ENCODE assay signal across 9 cellular contexts in the genomic region with DNA sequence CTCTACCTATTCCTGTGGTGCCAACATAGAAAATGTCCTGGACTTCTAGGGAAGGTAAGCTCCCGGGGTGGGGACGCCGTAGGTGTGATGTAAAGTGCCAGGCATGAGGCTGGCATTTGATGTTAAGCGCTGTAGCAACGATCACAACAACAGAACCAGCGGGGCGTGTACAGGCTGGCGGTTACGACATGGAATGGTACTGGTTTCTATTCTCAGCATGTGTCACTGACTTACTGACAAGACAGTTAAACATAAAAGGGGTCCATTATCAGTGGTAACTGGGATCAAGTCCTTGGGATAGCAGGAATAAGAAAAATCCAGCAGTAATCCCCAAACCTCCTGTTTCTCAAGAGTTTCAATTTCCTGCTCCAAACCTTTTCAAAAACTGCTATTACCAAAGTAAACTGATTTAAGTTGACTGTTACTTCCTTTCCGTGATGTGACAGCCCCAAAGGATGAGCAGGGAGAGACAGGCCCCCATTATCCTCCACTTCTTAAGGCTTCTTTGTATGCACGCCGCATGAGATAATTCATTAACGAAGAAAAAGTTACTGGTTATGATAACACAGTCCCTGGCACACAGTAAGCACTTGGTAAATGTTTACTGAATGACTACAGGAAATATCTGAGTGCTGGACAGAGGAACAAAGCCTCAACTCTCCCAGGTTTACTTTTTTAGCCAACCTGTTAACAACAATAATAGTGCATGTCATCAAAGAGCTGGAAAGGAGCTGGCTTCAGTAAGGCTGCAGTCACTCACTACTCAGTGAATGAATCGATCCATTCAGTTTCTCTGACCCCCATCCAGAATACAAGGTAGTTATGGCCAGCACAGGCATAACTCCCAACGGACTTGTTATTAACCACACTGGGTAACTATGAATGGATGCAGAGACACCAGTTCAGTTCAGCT. TPM values are rescaled to one million over a fixed set of nuclear protein-coding genes. Genes with fewer than 3 reads are reported as not detected.
DNase-seq lines count a peak whose midpoint lies in the region; ATAC-seq and TF ChIP-seq lines count a peak whose summit lies in the region.
"Had no signal": no experiment of that assay in that cellular context is flagged by ENCODE, and none has a peak within 500 bp of the region (broad histone marks: within the 10 kb centered on the region; RNA-seq: fewer than 3 reads in every experiment).

No MANE protein-coding gene starts in this region.

- ATAC-seq in effector memory CD8-positive, alpha-beta T cell (replicated peaks): peak; percentile 54
- peak; percentile 32 for ATAC-seq in upper lobe of left lung (ENCODE audit: low FRiP score in 2 of 2)
- ATAC-seq in GM21447 (IDR thresholded peaks at IDR 0.05; ENCODE audit: unreplicated experiment): no peak

- H3K4me3 ChIP-seq in lower leg skin (ENCODE audit: low read depth, poor library complexity, severe bottlenecking) (no peak overlapping the region), upper lobe of left lung (no peak overlapping the region), brain microvascular endothelial cell (ENCODE audit: low read depth, low read length) (no peak overlapping the region)

- H3K27me3 ChIP-seq in upper lobe of left lung (no peaks in the 10 kb centered on the region), brain microvascular endothelial cell (replicated peaks) (no peaks in the 10 kb centered on the region)

- peak overlapping the region; percentile 82 to 88 for H3K27ac Mint-ChIP-seq in effector memory CD8-positive, alpha-beta T cell

- DNase-seq in activated CD4-positive, alpha-beta T cell treated with anti-CD3 and anti-CD28 coated beads for 48 hours: peak; percentile 24
- DNase-seq in activated CD4-positive, alpha-beta T cell treated with anti-CD3 and anti-CD28 coated beads, Interleukin-2, amount 50 U/mL, for 48 hours: no peak
- DNase-seq in effector memory CD8-positive, alpha-beta T cell: no peak
- DNase-seq in lower leg skin (ENCODE audit: low spot score in 2 of 2) (peak; percentile 73 to 89), upper lobe of left lung (no peak), brain microvascular endothelial cell (no peak)
- no peak for DNase-seq in effector CD4-positive, alpha-beta T cell
- DNase-seq: KG1 had no signal

- H3K27ac ChIP-seq in upper lobe of left lung (peak overlapping the region in 2 of 4 donors; percentile 13 to 60), brain microvascular endothelial cell (no peak overlapping the region)

- H3K9me3 ChIP-seq in upper lobe of left lung: no peaks in the 10 kb centered on the region

- no peak for TF ChIP-seq CTCF in lower leg skin (IDR thresholded peaks at IDR 0.05)
- TF ChIP-seq CTCF in upper lobe of left lung (IDR thresholded peaks at IDR 0.05): no peak
- TF ChIP-seq CTCF in brain microvascular endothelial cell (IDR thresholded peaks at IDR 0.05; ENCODE audit: low read depth, low read length, missing control alignments): no peak

- peaks cover 27 to 43% (median 36%) of the 10 kb centered on the region in 4 donors for H3K4me1 ChIP-seq in upper lobe of left lung

- intact Hi-C loops in lower leg skin (cut with DNase I; ENCODE audit: low total_unique reads): no loop called here

- H3K9me3 Mint-ChIP-seq in effector memory CD8-positive, alpha-beta T cell: no peaks in the 10 kb centered on the region

- TF ChIP-seq EP300 in upper lobe of left lung (IDR thresholded peaks at IDR 0.05): no peak

- TF ChIP-seq POLR2A in lower leg skin (IDR thresholded peaks at IDR 0.05) (no peak), upper lobe of left lung (IDR thresholded peaks at IDR 0.05) (no peak)

- H3K36me3 ChIP-seq in upper lobe of left lung: no peaks in the 10 kb centered on the region
- no peaks in the 10 kb centered on the region for H3K36me3 ChIP-seq in brain microvascular endothelial cell (replicated peaks)

- H3K36me3 Mint-ChIP-seq in effector memory CD8-positive, alpha-beta T cell (ENCODE audit: insufficient read depth): peaks cover 6% of the 10 kb centered on the region

- peaks cover 48 to 82% of the 10 kb centered on the region in 2 donors for H3K4me1 Mint-ChIP-seq in effector memory CD8-positive, alpha-beta T cell (ENCODE audit: low read depth in 2 of 2)

- in situ Hi-C loops in brain microvascular endothelial cell (cut with HindIII; ENCODE audit: low pct_ligation_motif_present, low sequenced_read_pairs): no loop called here

- 51 to 54% methylated on average over 15 of the region's 15 CpGs for WGBS in lower leg skin, 2 donors
- 69 to 74% methylated on average over 15 of the region's 15 CpGs for WGBS in upper lobe of left lung, 2 donors

- no peak overlapping the region for H3K4me3 Mint-ChIP-seq in effector memory CD8-positive, alpha-beta T cell

- no peaks in the 10 kb centered on the region for H3K27me3 Mint-ChIP-seq in effector memory CD8-positive, alpha-beta T cell

RNA-seq across cellular contexts. Expression of a gene that starts 58.6 kb away (rescaled TPM):
- 100 to 1,000 TPM in 3 of 4 donors, 10 to 100 TPM in 1; 79.4 to 134 (median 116) TPM for total RNA-seq in lower leg skin
- 10 to 100 TPM; 33.5 to 78.3 (median 57.1) TPM for total RNA-seq in upper lobe of left lung

Comparison
In these comparisons a context has a peak if more than half of its experiments do, and no peak if none do; other contexts are left out.
1. DNase-seq: peak in activated CD4-positive, alpha-beta T cell treated with anti-CD3 and anti-CD28 coated beads for 48 hours (single experiment) and lower leg skin (2 of 2); none in activated CD4-positive, alpha-beta T cell treated with anti-CD3 and anti-CD28 coated beads, Interleukin-2, amount 50 U/mL, for 48 hours (0 of 2), effector memory CD8-positive, alpha-beta T cell (0 of 3), upper lobe of left lung (0 of 2), effector CD4-positive, alpha-beta T cell (single experiment) and brain microvascular endothelial cell (single experiment).